1 cellular context compared by ENCODE assay signal in the genomic region with DNA sequence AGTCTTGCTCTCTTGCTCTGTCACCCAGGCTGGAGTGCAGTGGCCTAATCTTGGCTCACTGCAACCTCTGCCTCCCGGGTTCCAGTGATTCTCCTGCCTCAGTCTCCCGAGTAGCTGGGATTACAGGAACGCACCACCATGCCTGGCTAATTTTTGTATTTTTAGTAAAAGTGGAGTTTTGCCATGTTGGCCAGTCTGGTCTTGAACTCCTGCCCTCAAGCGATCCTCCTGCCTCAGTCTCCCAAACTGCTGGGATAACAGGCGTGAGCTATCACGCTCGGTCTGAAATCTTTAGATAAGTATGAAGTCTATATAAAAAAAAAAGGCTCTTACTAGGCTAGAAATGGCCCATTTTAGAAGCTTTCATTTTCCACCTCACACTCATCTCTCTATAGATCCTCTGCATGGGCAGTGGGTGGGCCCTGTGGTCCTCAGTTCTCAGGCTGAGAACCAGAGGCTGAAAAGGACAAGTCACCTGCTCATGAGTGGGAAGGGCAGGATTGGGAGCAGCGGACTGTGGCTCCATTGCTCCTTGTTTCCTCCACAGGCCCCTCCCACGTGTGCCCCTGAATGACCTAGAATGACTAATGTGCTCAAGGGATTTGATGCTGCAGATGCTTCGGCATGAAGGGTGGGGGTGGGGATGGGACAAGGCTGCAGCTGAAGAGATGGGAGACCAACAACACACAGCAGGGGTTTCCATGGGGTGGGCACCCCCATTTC.
TF ChIP-seq lines count a peak whose summit lies in the region.

No MANE protein-coding gene starts in this region.

TF ChIP-seq in IMR-90, 13 proteins besides CTCF, POLR2A, EP300 and RAD21 (continued from another document):
- no peak for TF ChIP-seq BHLHE40 (IDR thresholded peaks at IDR 0.05; ENCODE audit: low read depth, low read length)
- TF ChIP-seq FOS (IDR thresholded peaks at IDR 0.05; ENCODE audit: low read depth, low read length): no peak
- TF ChIP-seq SMC3 (IDR thresholded peaks at IDR 0.05; ENCODE audit: low read depth, low read length): no peak
- no peak for TF ChIP-seq MXI1 (IDR thresholded peaks at IDR 0.05; ENCODE audit: borderline replicate concordance, low read depth, low read length)
- TF ChIP-seq MAZ (IDR thresholded peaks at IDR 0.05; ENCODE audit: borderline replicate concordance, low read depth, low read length): no peak
